In the genomic region with DNA sequence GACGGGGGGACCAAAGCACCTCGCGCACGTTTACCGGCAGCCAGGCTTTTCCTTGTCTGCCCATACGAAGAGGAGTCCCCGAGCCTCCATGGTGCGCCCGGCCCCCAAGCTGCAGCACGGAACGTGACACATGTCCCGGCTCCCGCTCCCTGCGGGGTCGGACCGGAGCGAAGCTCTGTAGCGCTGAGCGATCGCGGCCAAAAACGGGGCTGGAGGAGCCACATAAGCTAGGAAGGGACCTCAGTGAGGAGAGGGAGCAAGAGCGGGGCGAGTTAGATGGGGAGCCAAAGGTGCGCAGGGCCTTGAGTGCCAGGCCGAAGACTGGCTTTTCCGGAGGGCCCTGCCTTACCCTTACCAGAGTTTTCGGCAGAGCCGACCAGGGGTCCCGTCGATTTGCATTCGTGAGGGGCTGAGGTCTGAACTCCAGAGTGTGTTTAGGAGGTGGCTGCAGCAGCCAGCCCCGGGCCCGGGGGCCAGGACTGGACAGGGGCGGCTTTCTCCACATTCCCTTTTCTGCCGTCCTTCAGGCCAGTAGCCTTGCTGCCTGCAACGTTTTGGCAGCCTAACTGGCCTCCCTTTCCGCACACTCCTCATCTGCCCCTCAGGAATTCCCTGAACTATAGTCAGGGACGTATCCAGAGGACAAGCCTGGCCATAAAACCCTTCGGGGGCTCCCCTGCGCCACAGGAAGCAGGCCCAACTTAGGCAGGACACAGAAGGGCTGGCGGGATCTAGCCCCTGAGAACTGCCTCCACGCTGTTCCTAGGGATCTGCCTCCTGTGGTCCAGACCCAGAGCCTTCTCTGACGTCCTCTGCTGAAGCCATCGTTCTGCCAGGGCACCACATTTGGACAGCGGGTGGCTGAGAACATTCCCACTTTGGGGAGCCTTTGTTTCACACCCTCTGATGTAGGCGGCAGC, we compare ENCODE assay signal across 8 cellular contexts. TPM values are rescaled to one million over a fixed set of nuclear protein-coding genes. Genes with fewer than 3 reads are reported as not detected.
DNase-seq lines count a peak whose midpoint lies in the region; ATAC-seq, FAIRE-seq and TF ChIP-seq lines count a peak whose summit lies in the region.

No MANE protein-coding gene starts in this region.

- no peak overlapping the region for H2AFZ ChIP-seq in MM.1S (ENCODE audit: low read length)

- H3K4me1 ChIP-seq in MM.1S (ENCODE audit: low read length) (0 out of 2 replicates have a peak, but pooled peaks cover 6% of the 10 kb centered on the region), lung (ENCODE audit: control insufficient read depth in 2 of 2, insufficient read depth in 2 of 2, low read length in 2 of 2) (peaks cover 8% of the 10 kb centered on the region in 2 donors), tibial artery (peaks cover 0 to 43% (median 22%) of the 10 kb centered on the region in 4 donors)

- H3K36me3 ChIP-seq in MM.1S (replicated peaks; ENCODE audit: insufficient read depth, low read length) (no peaks in the 10 kb centered on the region), bronchial epithelial cell (ENCODE audit: control insufficient read depth, insufficient read depth, low read length) (peaks cover 7% of the 10 kb centered on the region), lung (ENCODE audit: control insufficient read depth in 2 of 2, insufficient read depth in 2 of 2, low read length in 2 of 2) (peaks cover 7% of the 10 kb centered on the region in 2 donors), tibial artery (peaks cover 4 to 30% (median 21%) of the 10 kb centered on the region in 3 donors)

- DNase-seq in EL: peak; percentile 7
- DNase-seq in MM.1S: no peak
- no peak for DNase-seq in bronchial epithelial cell (ENCODE audit: low read depth)
- no peak for DNase-seq in lung (ENCODE audit: low spot score)
- DNase-seq in tibial artery: no peak
- DNase-seq in mesenteric fat pad (ENCODE audit: low spot score): no peak

- 12 to 37% methylated on average over 27 to 47 of the region's 47 CpGs for WGBS in lung, 2 donors

- peak overlapping the region; percentile 68; the same call in 1 of the 2 replicates for H3K27ac ChIP-seq in MM.1S (ENCODE audit: low read length)
- peak overlapping the region; percentile 56 to 86 for H3K27ac ChIP-seq in lung (ENCODE audit: low read depth in 1 of 2, low read length in 1 of 2)
- H3K27ac ChIP-seq in tibial artery: peak overlapping the region; percentile 90 to 93

- H3K4me3 ChIP-seq in MM.1S (ENCODE audit: low read length) (peak overlapping the region; percentile 91), bronchial epithelial cell (ENCODE audit: low read depth, low read length) (peak overlapping the region; percentile 78), lung (peak overlapping the region; percentile 62), tibial artery (peak overlapping the region; percentile 66 to 81)

- H3K9me3 ChIP-seq in MM.1S (replicated peaks; ENCODE audit: insufficient read depth, low read length): no peaks in the 10 kb centered on the region
- peaks cover 0 to 46% of the 10 kb centered on the region in 2 donors for H3K9me3 ChIP-seq in lung (ENCODE audit: control insufficient read depth in 2 of 2, insufficient read depth in 1 of 2, low read length in 1 of 2)
- peaks cover 0 to 13% (median 12%) of the 10 kb centered on the region in 3 donors for H3K9me3 ChIP-seq in tibial artery

- intact Hi-C loops in tibial artery (cut with DNase I; ENCODE audit: low total_unique reads): no loop called here

- H3K27me3 ChIP-seq in MM.1S (replicated peaks; ENCODE audit: insufficient read depth, low read length) (no peaks in the 10 kb centered on the region), bronchial epithelial cell (ENCODE audit: control insufficient read depth, insufficient read depth, low read length) (no peaks in the 10 kb centered on the region), lung (ENCODE audit: control insufficient read depth, insufficient read depth) (no peaks in the 10 kb centered on the region), tibial artery (no peaks in the 10 kb centered on the region)

- TF ChIP-seq CTCF in MM.1S (IDR thresholded peaks at IDR 0.05; ENCODE audit: low read length) (no peak), bronchial epithelial cell (IDR thresholded peaks at IDR 0.05; ENCODE audit: insufficient read depth, low read length, severe bottlenecking) (no peak), lung (IDR thresholded peaks at IDR 0.05; ENCODE audit: control extremely low read depth, extremely low read depth) (no peak), tibial artery (IDR thresholded peaks at IDR 0.05) (no peak)

- no peaks in the 10 kb centered on the region for H3K9me2 ChIP-seq in MM.1S (replicated peaks; ENCODE audit: insufficient read depth, low read length)

- no peaks in the 10 kb centered on the region for H3F3A ChIP-seq in MM.1S (ENCODE audit: insufficient read depth, low read length)

- H3K4me2 ChIP-seq in MM.1S (ENCODE audit: low read depth, low read length): peak overlapping the region; percentile 89

- H4K20me1 ChIP-seq in MM.1S (ENCODE audit: insufficient read depth, low read length): no peaks in the 10 kb centered on the region

- peak overlapping the region; percentile 94 for H3K9ac ChIP-seq in MM.1S (ENCODE audit: low read length)

- ATAC-seq in lung (ENCODE audit: insufficient read depth, low FRiP score) (no peak), GM21367 (IDR thresholded peaks at IDR 0.05; ENCODE audit: unreplicated experiment) (no peak), GM21528 (IDR thresholded peaks at IDR 0.05; ENCODE audit: low FRiP score, unreplicated experiment) (no peak)

- no peak for FAIRE-seq in bronchial epithelial cell (lab: Jason Lieb, UNC)

- H3K79me2 ChIP-seq in MM.1S (ENCODE audit: low read length): peaks cover 51% of the 10 kb centered on the region

RNA-seq across cellular contexts. Expression of gene SSR4, which starts 0.7 kb away (rescaled TPM):
- total RNA-seq in bronchial epithelial cell (126 and 136 TPM in 2 replicates), lung (100 to 1,000 TPM in 1 of 2 donors, 10 to 100 TPM in 1; 84.2 to 413 TPM), mesenteric fat pad (191 TPM)
- 1,000 to 10,000 TPM in 1 of 2 donors, 100 to 1,000 TPM in 1; 721 to 1,008 TPM for polyA plus RNA-seq in lung

RNA-seq across cellular contexts. Expression of gene IDH3G, which starts 1.0 kb away (rescaled TPM):
- total RNA-seq in bronchial epithelial cell (26.3 and 27.7 TPM in 2 replicates), lung (10 to 100 TPM; 30.4 to 58.5 TPM), mesenteric fat pad (57.4 TPM)
- polyA plus RNA-seq in lung: 10 to 100 TPM; 51.0 to 65.5 TPM

RNA-seq across cellular contexts. Expression of gene SRPK3, which starts 14.3 kb away (rescaled TPM):
- total RNA-seq in bronchial epithelial cell (under 0.01 and 0.26 TPM in 2 replicates), lung (under 1 TPM; 0.15 to 0.23 TPM), mesenteric fat pad (0.74 TPM)
- polyA plus RNA-seq in lung: under 1 TPM; 0.04 to 0.14 TPM

RNA-seq across cellular contexts. Expression of gene PLXNB3, which starts 31.1 kb away (rescaled TPM):
- 4.5 and 5.4 TPM in 2 replicates for total RNA-seq in bronchial epithelial cell
- total RNA-seq in lung: 1 to 10 TPM; 1.0 to 2.6 TPM
- polyA plus RNA-seq in lung: 1 to 10 TPM; 1.2 to 1.7 TPM
- total RNA-seq in mesenteric fat pad: 10.2 TPM

RNA-seq across cellular contexts. Expression of gene PDZD4, which starts 35.2 kb away (rescaled TPM):
- under 0.01 TPM in 2 replicates for total RNA-seq in bronchial epithelial cell
- 1 to 10 TPM; 3.6 to 8.1 TPM for total RNA-seq in lung
- polyA plus RNA-seq in lung: 1 to 10 TPM; 2.3 to 3.9 TPM
- total RNA-seq in mesenteric fat pad: 2.5 TPM
